Comparison of ENCODE assay signal across 8 cellular contexts in genomic region chr7:116583653-116584052, GRCh38. TPM values are rescaled to one million over a fixed set of nuclear protein-coding genes. Genes with fewer than 3 reads are reported as not detected.
DNase-seq lines count a peak whose midpoint lies in the region; ATAC-seq and TF ChIP-seq lines count a peak whose summit lies in the region.

No MANE protein-coding gene starts in this region.

- intact Hi-C loops in cardiac septum (cut with DNase I) = loop anchor here (2.0 kb wide), 1 partner anchor 57 kb away; no protein-coding TSS in a partner anchor
- intact Hi-C loops in activated B cell treated with CpG ODN at 0.5 μM for 24 hours (cut with micrococcal nuclease) = no loop called here
- intact Hi-C loops in vagina (cut with DNase I) = loop anchor here (5.0 kb wide), 1 partner anchor 56 kb away; the partner anchor contains the start of gene CAV1

- no peaks in the 10 kb centered on the region for H3K9me3 Mint-ChIP-seq in activated B cell treated with CpG ODN at 0.5 μM for 24 hours

- H3K4me1 ChIP-seq in right atrium auricular region (peaks cover 0 to 38% of the 10 kb centered on the region in 2 donors), vagina (peaks cover 33% of the 10 kb centered on the region)

- H3K4me3 ChIP-seq in right atrium auricular region = no peak overlapping the region
- H3K4me3 ChIP-seq in vagina = no peak overlapping the region

- TF ChIP-seq CTCF in right atrium auricular region (IDR thresholded peaks at IDR 0.05) (no peak), activated B cell treated with CpG ODN at 0.5 μM for 24 hours (IDR thresholded peaks at IDR 0.05) (no peak), vagina (IDR thresholded peaks at IDR 0.05) (no peak)

- CTCF ChIA-PET in activated B cell treated with CpG ODN at 0.5 μM for 24 hours (lab: Charles Lee) = interaction anchor here (1.0 to 1.2 kb wide), 2 partner anchors 58 to 411 kb away, joined by 3 read pairs; no protein-coding TSS in a partner anchor

- no peak for DNase-seq in right atrium auricular region (ENCODE audit: low spot score)
- DNase-seq in cardiac septum (ENCODE audit: low spot score) = no peak
- no peak for DNase-seq in activated B cell treated with CpG ODN at 0.5 μM for 24 hours
- no peak for DNase-seq in vagina (ENCODE audit: extremely low spot score in 2 of 2)
- DNase-seq in NCI-H2171 (lab: John Stamatoyannopoulos, UW) = no peak
- no peak for DNase-seq in dermis blood vessel endothelial cell
- no peak for DNase-seq in SW 1271 (lab: John Stamatoyannopoulos, UW)

- H3K27me3 ChIP-seq in right atrium auricular region (no peaks in the 10 kb centered on the region), vagina (no peaks in the 10 kb centered on the region)

- POLR2A ChIA-PET in activated B cell treated with CpG ODN at 0.5 μM for 24 hours (lab: Charles Lee) = no interaction called here

- H3K9me3 ChIP-seq in right atrium auricular region (no peaks in the 10 kb centered on the region), vagina (no peaks in the 10 kb centered on the region)

- H3K27ac ChIP-seq in right atrium auricular region = peak overlapping the region; percentile 58 to 77
- peak overlapping the region; percentile 1 for H3K27ac ChIP-seq in vagina

- H3K27me3 Mint-ChIP-seq in activated B cell treated with CpG ODN at 0.5 μM for 24 hours = no peaks in the 10 kb centered on the region

- peaks cover 21% of the 10 kb centered on the region for H3K4me1 Mint-ChIP-seq in activated B cell treated with CpG ODN at 0.5 μM for 24 hours

- peak; percentile 96 for ATAC-seq in HG02973 (IDR thresholded peaks at IDR 0.05; ENCODE audit: unreplicated experiment)
- peak; percentile 91 for ATAC-seq in activated B cell treated with CpG ODN at 0.5 μM for 24 hours (ENCODE audit: low read depth)

- no peak for TF ChIP-seq POLR2A in vagina (IDR thresholded peaks at IDR 0.05)

- H3K36me3 Mint-ChIP-seq in activated B cell treated with CpG ODN at 0.5 μM for 24 hours (ENCODE audit: low read depth) = no peaks in the 10 kb centered on the region

- no peaks in the 10 kb centered on the region for H3K36me3 ChIP-seq in right atrium auricular region
- no peaks in the 10 kb centered on the region for H3K36me3 ChIP-seq in vagina

- H3K27ac Mint-ChIP-seq in activated B cell treated with CpG ODN at 0.5 μM for 24 hours = peak overlapping the region; percentile 80

- H3K4me3 Mint-ChIP-seq in activated B cell treated with CpG ODN at 0.5 μM for 24 hours = peak overlapping the region; percentile 78

RNA-seq across cellular contexts. Expression of gene CAV1, which starts 58.8 kb away (rescaled TPM):
- 100 to 1,000 TPM; 396 to 398 TPM for total RNA-seq in right atrium auricular region
- total RNA-seq in cardiac septum = 311 TPM
- total RNA-seq in activated B cell treated with CpG ODN at 0.5 μM for 24 hours = 5.2 and 6.1 TPM in 2 replicates
- total RNA-seq in vagina = 162 TPM
- 1,771 and 3,866 TPM in 2 replicates for total RNA-seq in dermis blood vessel endothelial cell

Comparison
In these comparisons a context has a peak if more than half of its experiments do, and no peak if none do; other contexts are left out.
1. RNA of gene CAV1, which starts 58.8 kb away (total RNA-seq): 1,771 to 3,866 TPM in dermis blood vessel endothelial cell, 396 to 398 TPM in right atrium auricular region, 311 TPM in cardiac septum (single experiment) and 162 TPM in vagina (single experiment); 5.2 to 6.1 TPM in activated B cell treated with CpG ODN at 0.5 μM for 24 hours; every median in the first group is over 10 times any median in the second.